In genomic region chr11:116275634-116276033, GRCh38 we compare ENCODE assay signal across 2 cellular contexts.
TF ChIP-seq lines count a peak whose summit lies in the region.

No MANE protein-coding gene starts in this region.

TF ChIP-seq in GM23338, 12 proteins besides CTCF, POLR2A, EP300 and RAD21:
- no peak for TF ChIP-seq ZNF462 (CRISPR knock-in tag; IDR thresholded peaks at IDR 0.05)
- TF ChIP-seq CREB1 (CRISPR knock-in tag; IDR thresholded peaks at IDR 0.05; ENCODE audit: low read depth), result no peak
- TF ChIP-seq ZNF114 (CRISPR knock-in tag; IDR thresholded peaks at IDR 0.05), result no peak
- no peak for TF ChIP-seq REST (IDR thresholded peaks at IDR 0.05; ENCODE audit: unreplicated experiment)
- TF ChIP-seq EZH2 (IDR thresholded peaks at IDR 0.05; ENCODE audit: low read depth, unreplicated experiment), result no peak
- no peak for TF ChIP-seq POLR2AphosphoS5 (IDR thresholded peaks at IDR 0.05; ENCODE audit: low read depth)
- no peak for TF ChIP-seq ETS1 (IDR thresholded peaks at IDR 0.05)
- no peak for TF ChIP-seq ZNF331 (CRISPR knock-in tag; IDR thresholded peaks at IDR 0.05; ENCODE audit: low read depth)

TF ChIP-seq in WTC11, 78 proteins besides CTCF, POLR2A, EP300 and RAD21 (continued from another document):
- no peak for TF ChIP-seq ZBTB43 (CRISPR knock-in tag; IDR thresholded peaks at IDR 0.05)
- no peak for TF ChIP-seq PRDM15 (CRISPR knock-in tag; IDR thresholded peaks at IDR 0.05)
- TF ChIP-seq NR1H2 (CRISPR knock-in tag; IDR thresholded peaks at IDR 0.05), result no peak
- TF ChIP-seq FOXJ3 (CRISPR knock-in tag; IDR thresholded peaks at IDR 0.05; ENCODE audit: borderline replicate concordance), result no peak
- no peak for TF ChIP-seq GRHL2 (CRISPR knock-in tag; IDR thresholded peaks at IDR 0.05; ENCODE audit: insufficient replicate concordance, severe bottlenecking)
- no peak for TF ChIP-seq CBFB (CRISPR knock-in tag; IDR thresholded peaks at IDR 0.05; ENCODE audit: low read depth)
- no peak for TF ChIP-seq NFATC4 (CRISPR knock-in tag; IDR thresholded peaks at IDR 0.05)
- no peak for TF ChIP-seq FOXK1 (CRISPR knock-in tag; IDR thresholded peaks at IDR 0.05)
- no peak for TF ChIP-seq PREB (CRISPR knock-in tag; IDR thresholded peaks at IDR 0.05; ENCODE audit: borderline replicate concordance)
- no peak for TF ChIP-seq NR2C2 (CRISPR knock-in tag; IDR thresholded peaks at IDR 0.05)
- TF ChIP-seq MLX (CRISPR knock-in tag; IDR thresholded peaks at IDR 0.05), result no peak
- no peak for TF ChIP-seq CDX4 (CRISPR knock-in tag; IDR thresholded peaks at IDR 0.05; ENCODE audit: borderline replicate concordance)
TF ChIP-seq in WTC11: peak in this region for 0.
